In the genomic region with DNA sequence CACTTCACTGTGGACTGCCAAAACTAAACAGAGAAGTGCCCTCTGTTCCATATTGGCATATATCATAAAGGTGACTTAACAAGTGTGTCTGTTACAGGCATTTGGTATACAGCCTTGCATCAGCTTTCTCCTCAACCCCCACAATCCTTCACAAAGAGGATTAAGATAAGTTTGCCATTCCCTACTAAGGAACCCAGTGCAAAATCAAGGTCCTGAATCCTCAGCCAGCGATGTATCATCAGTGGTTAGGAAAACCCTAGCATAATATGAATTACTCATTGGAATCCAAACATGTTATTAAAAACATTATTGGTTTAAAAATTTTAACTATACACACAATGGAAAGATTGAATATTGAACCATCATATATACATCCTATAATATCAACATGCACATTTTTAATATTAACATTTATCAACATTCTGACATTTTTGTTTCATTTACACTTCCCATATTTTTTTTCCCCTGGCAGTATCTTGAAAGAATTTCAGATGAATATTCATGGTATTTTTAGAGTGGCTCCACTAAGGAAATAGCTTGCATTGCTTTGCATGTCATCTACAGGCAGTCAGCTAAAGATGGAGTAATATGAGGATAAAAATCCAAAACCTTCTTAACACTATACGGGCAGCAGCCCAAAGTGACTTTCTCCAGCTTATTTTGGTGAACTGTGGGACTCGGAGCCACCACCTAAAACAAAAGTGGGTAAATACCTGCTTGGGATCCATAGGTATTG, we compare ENCODE assay signal across 18 cellular contexts.
"Had no signal": no experiment of that assay in that cellular context is flagged by ENCODE, and none has a peak within 500 bp of the region (broad histone marks: within the 10 kb centered on the region; RNA-seq: fewer than 3 reads in every experiment).

No MANE protein-coding gene starts in this region.

- H3K9me3 ChIP-seq: gastroesophageal sphincter, left ventricle myocardium inferior, tibial nerve had no signal

- H3K4me1 ChIP-seq: gastroesophageal sphincter, left ventricle myocardium inferior, tibial nerve had no signal

- H3K36me3 ChIP-seq: gastroesophageal sphincter, left ventricle myocardium inferior, tibial nerve had no signal

- DNase-seq: activated CD4-positive, alpha-beta memory T cell treated with anti-CD3 and anti-CD28 coated beads, Interleukin-2, amount 10 ng/mL, durations not matched to agents 7 days and 5 days; activated CD4-positive, alpha-beta T cell treated with anti-CD3 and anti-CD28 coated beads for 36 hours; activated effector memory CD4-positive, alpha-beta T cell treated with Interleukin-2 at 50 U/mL for 16 hours; activated T-cell treated with anti-CD3 and anti-CD28 coated beads, Interleukin-2, amount 50 U/mL, for 24 hours; aorta; dorsolateral prefrontal cortex; erythroblast; left ventricle myocardium inferior; mucosa of descending colon; naive thymus-derived CD4-positive, alpha-beta T cell; stimulated activated CD4-positive, alpha-beta T cell treated with anti-CD3 and anti-CD28 coated beads, Interleukin-15, amount 100 ng/mL, for 24 hours; stimulated activated CD4-positive, alpha-beta T cell treated with anti-CD3 and anti-CD28 coated beads, Interleukin-4, amount 100 ng/mL, for 1 hour; stimulated activated naive CD4-positive, alpha-beta T cell treated with Interleukin-2 at 50 U/mL for 16 hours; substantia nigra; T-helper 17 cell had no signal

- H3K4me3 ChIP-seq: dorsolateral prefrontal cortex, gastroesophageal sphincter, left ventricle myocardium inferior, mucosa of descending colon, tibial nerve had no signal

- ATAC-seq: activated CD4-positive, alpha-beta T cell treated with anti-CD3 and anti-CD28 coated beads for 36 hours; activated naive CD4-positive, alpha-beta T cell treated with anti-CD3 and anti-CD28 coated beads, Interleukin-2, amount 50 U/mL, for 72 hours; gastroesophageal sphincter; mucosa of descending colon; naive thymus-derived CD4-positive, alpha-beta T cell; T-helper 17 cell had no signal

- H3K27ac ChIP-seq: dorsolateral prefrontal cortex, gastroesophageal sphincter, left ventricle myocardium inferior, tibial nerve had no signal

- H3K27me3 ChIP-seq: dorsolateral prefrontal cortex, gastroesophageal sphincter, tibial nerve had no signal
